13 cellular contexts compared by ENCODE assay signal in the genomic region with DNA sequence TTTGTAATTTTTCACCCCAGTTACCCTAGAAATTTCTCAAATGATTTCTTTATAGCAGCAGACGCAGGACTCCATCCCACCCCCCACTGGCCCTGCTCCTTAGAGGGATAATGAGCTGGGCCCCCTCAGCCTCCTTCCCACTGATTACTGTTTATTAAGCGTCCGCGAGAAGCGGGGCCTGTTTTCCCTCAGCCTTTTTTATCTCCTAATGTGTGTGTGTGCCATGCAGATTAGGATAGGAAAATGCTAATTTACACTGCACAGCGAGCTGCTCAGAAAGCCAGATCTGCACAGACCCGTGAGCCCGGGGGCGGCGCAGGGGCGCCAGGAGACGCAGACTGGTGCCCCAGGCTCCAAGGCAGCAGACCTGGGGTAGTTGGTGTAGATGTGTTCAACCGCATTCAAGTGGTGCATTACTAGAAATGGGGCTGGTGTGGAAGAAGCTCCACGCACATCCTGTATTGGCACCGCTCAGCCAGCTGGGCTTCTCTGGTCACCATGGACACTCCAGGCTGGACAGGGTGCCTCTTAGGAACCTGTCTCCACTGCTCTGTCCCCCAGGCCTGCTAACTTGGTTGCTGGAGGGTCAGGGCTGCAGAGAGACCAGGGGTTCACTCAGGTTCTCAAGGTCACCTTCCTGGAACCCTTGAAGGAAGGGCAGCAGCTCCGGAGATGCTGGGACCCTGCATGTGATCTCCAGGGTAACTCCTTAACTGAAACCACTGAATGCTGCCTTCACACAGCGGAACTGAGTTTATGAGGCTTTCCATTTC.
DNase-seq lines count a peak whose midpoint lies in the region; ATAC-seq and TF ChIP-seq lines count a peak whose summit lies in the region.
"Had no signal": no experiment of that assay in that cellular context is flagged by ENCODE, and none has a peak within 500 bp of the region (broad histone marks: within the 10 kb centered on the region; RNA-seq: fewer than 3 reads in every experiment).

No MANE protein-coding gene starts in this region.

- peaks cover 9% of the 10 kb centered on the region for H3K9me3 ChIP-seq in left ventricle myocardium inferior (replicated peaks)

- H3K4me1 Mint-ChIP-seq in activated CD8-positive, alpha-beta memory T cell treated with anti-CD3 and anti-CD28 coated beads, Interleukin-2, amount 10 ng/mL, durations not matched to agents 7 days and 5 days = no peaks in the 10 kb centered on the region
- peaks cover 41% of the 10 kb centered on the region for H3K4me1 Mint-ChIP-seq in nephron progenitor cell

- no peak overlapping the region for H3K27ac Mint-ChIP-seq in activated CD8-positive, alpha-beta memory T cell treated with anti-CD3 and anti-CD28 coated beads, Interleukin-2, amount 10 ng/mL, durations not matched to agents 7 days and 5 days
- H3K27ac Mint-ChIP-seq in nephron progenitor cell = no peak overlapping the region

- H3K9me3 Mint-ChIP-seq in activated CD8-positive, alpha-beta memory T cell treated with anti-CD3 and anti-CD28 coated beads, Interleukin-2, amount 10 ng/mL, durations not matched to agents 7 days and 5 days (ENCODE audit: low read depth) = peaks cover 13% of the 10 kb centered on the region
- peaks cover 26% of the 10 kb centered on the region for H3K9me3 Mint-ChIP-seq in nephron progenitor cell

- no peak for TF ChIP-seq CTCF in nephron progenitor cell (IDR thresholded peaks at IDR 0.05)
- TF ChIP-seq CTCF in left ventricle myocardium inferior (IDR thresholded peaks at IDR 0.05; ENCODE audit: borderline replicate concordance) = no peak

- no peak overlapping the region for H3K4me3 Mint-ChIP-seq in activated CD8-positive, alpha-beta memory T cell treated with anti-CD3 and anti-CD28 coated beads, Interleukin-2, amount 10 ng/mL, durations not matched to agents 7 days and 5 days
- H3K4me3 Mint-ChIP-seq in nephron progenitor cell = peak overlapping the region; percentile 44
- H3K4me3 Mint-ChIP-seq: stimulated activated naive CD8-positive, alpha-beta T cell treated with anti-CD3 and anti-CD28 coated beads, Interleukin-15, amount 100 ng/mL, for 72 hours had no signal

- DNase-seq in COR-L47 (lab: John Stamatoyannopoulos, UW) (peak; percentile 74), NCI-H146 treated with DMSO at 0.1 percent for 48 hours (lab: John Stamatoyannopoulos, UW; ENCODE audit: unreplicated experiment) (peak; percentile 97), nephron progenitor cell (no peak), putamen (ENCODE audit: low spot score) (no peak), NCI-H345 treated with DMSO at 0.1 percent for 48 hours (lab: John Stamatoyannopoulos, UW; ENCODE audit: unreplicated experiment) (no peak), left ventricle myocardium inferior (no peak)
- DNase-seq in activated CD8-positive, alpha-beta memory T cell treated with anti-CD3 and anti-CD28 coated beads, Interleukin-2, amount 10 ng/mL, durations not matched to agents 7 days and 5 days = peak; percentile 22
- DNase-seq: activated effector memory CD4-positive, alpha-beta T cell treated with anti-CD3 and anti-CD28 coated beads, Interleukin-2, amount 50 U/mL, for 16 hours; NCI-H446 treated with DMSO at 0.1 percent for 48 hours; stimulated activated CD4-positive, alpha-beta T cell treated with anti-CD3 and anti-CD28 coated beads, Interleukin-12 subunit alpha, Interleukin-12 subunit beta, amount 100 ng/mL, for 4 hours had no signal

- intact Hi-C loops in left ventricle myocardium inferior (cut with micrococcal nuclease) = no loop called here

- H3K27me3 ChIP-seq in left ventricle myocardium inferior (ENCODE audit: low read depth) = no peaks in the 10 kb centered on the region

- no peak overlapping the region for H3K4me3 ChIP-seq in left ventricle myocardium inferior

- peaks cover 14% of the 10 kb centered on the region for H3K27me3 Mint-ChIP-seq in activated CD8-positive, alpha-beta memory T cell treated with anti-CD3 and anti-CD28 coated beads, Interleukin-2, amount 10 ng/mL, durations not matched to agents 7 days and 5 days
- H3K27me3 Mint-ChIP-seq in nephron progenitor cell (ENCODE audit: low read depth, poor library complexity) = peaks cover 41% of the 10 kb centered on the region

- ATAC-seq in activated CD8-positive, alpha-beta memory T cell treated with anti-CD3 and anti-CD28 coated beads, Interleukin-2, amount 10 ng/mL, durations not matched to agents 7 days and 5 days = no peak
- no peak for ATAC-seq in GM21390 (IDR thresholded peaks at IDR 0.05; ENCODE audit: unreplicated experiment)
- ATAC-seq: HCT116; stimulated activated naive CD8-positive, alpha-beta T cell treated with anti-CD3 and anti-CD28 coated beads, Interleukin-15, amount 100 ng/mL, for 72 hours had no signal

- CTCF ChIA-PET in activated CD8-positive, alpha-beta memory T cell treated with anti-CD3 and anti-CD28 coated beads, Interleukin-2, amount 10 ng/mL, durations not matched to agents 7 days and 5 days (lab: Charles Lee) = no interaction called here

- H3K4me1 ChIP-seq in left ventricle myocardium inferior = peaks cover 24% of the 10 kb centered on the region

- H3K36me3 Mint-ChIP-seq in activated CD8-positive, alpha-beta memory T cell treated with anti-CD3 and anti-CD28 coated beads, Interleukin-2, amount 10 ng/mL, durations not matched to agents 7 days and 5 days = peaks cover 10% of the 10 kb centered on the region
- peaks cover 17% of the 10 kb centered on the region for H3K36me3 Mint-ChIP-seq in nephron progenitor cell (ENCODE audit: low read depth)

- H3K36me3 ChIP-seq in left ventricle myocardium inferior = no peaks in the 10 kb centered on the region

- no peak overlapping the region for H3K27ac ChIP-seq in left ventricle myocardium inferior (replicated peaks)

Comparison
In these comparisons a context has a peak if more than half of its experiments do, and no peak if none do; other contexts are left out.
1. DNase-seq: peak in COR-L47 (single experiment), NCI-H146 treated with DMSO at 0.1 percent for 48 hours (single experiment) and activated CD8-positive, alpha-beta memory T cell treated with anti-CD3 and anti-CD28 coated beads, Interleukin-2, amount 10 ng/mL, durations not matched to agents 7 days and 5 days (single experiment); none in nephron progenitor cell (single experiment), putamen (single experiment), NCI-H345 treated with DMSO at 0.1 percent for 48 hours (single experiment) and left ventricle myocardium inferior (single experiment).